In the genomic region with DNA sequence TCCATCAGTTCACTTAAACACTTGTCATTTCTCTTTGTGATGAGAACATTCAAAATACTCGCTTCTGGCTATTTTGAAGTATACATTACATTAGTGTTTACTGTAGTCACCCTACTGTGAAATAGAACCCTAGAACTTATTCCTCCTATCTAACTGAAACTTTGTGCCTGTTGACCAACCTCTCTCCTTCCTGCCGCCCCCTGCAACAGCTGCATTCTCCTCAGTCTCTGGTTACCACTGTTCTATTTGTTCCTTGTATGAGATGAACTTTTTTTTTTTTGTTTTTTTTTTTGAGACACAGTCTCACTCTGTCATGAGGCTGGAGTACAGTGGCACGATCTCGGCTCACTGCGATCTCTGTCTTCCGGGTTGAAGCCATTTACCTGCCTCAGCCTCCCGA, we compare ENCODE assay signal across 19 cellular contexts. TPM values are rescaled to one million over a fixed set of nuclear protein-coding genes. Genes with fewer than 3 reads are reported as not detected.
DNase-seq lines count a peak whose midpoint lies in the region; ATAC-seq and TF ChIP-seq lines count a peak whose summit lies in the region.
"Had no signal": no experiment of that assay in that cellular context is flagged by ENCODE, and none has a peak within 500 bp of the region (broad histone marks: within the 10 kb centered on the region; RNA-seq: fewer than 3 reads in every experiment).

No MANE protein-coding gene starts in this region.

- H3K9me3 Mint-ChIP-seq in activated CD8-positive, alpha-beta T cell treated with anti-CD3 and anti-CD28 coated beads, Interleukin-2, amount 10 ng/mL, durations not matched to agents 7 days and 5 days (ENCODE audit: insufficient read depth), result no peaks in the 10 kb centered on the region
- no peaks in the 10 kb centered on the region for H3K9me3 Mint-ChIP-seq in activated CD8-positive, alpha-beta T cell treated with anti-CD3 and anti-CD28 coated beads for 36 hours
- no peaks in the 10 kb centered on the region for H3K9me3 Mint-ChIP-seq in nephron progenitor cell

- H3K4me2 ChIP-seq in DND-41 (ENCODE audit: insufficient read depth, low read length), result peak overlapping the region; percentile 46; the same call in 1 of the 2 replicates
- H3K4me2 ChIP-seq: PC-9 had no signal

- CTCF ChIA-PET in activated CD8-positive, alpha-beta T cell treated with anti-CD3 and anti-CD28 coated beads, Interleukin-2, amount 10 ng/mL, durations not matched to agents 7 days and 5 days (lab: Charles Lee), result no interaction called here
- CTCF ChIA-PET in activated CD8-positive, alpha-beta T cell treated with anti-CD3 and anti-CD28 coated beads for 36 hours (lab: Charles Lee), result no interaction called here

- H3K79me2 ChIP-seq in DND-41 (ENCODE audit: insufficient read depth, low read length), result peaks cover 77% of the 10 kb centered on the region

- intact Hi-C loops in activated CD8-positive, alpha-beta T cell treated with anti-CD3 and anti-CD28 coated beads for 36 hours (cut with micrococcal nuclease), result no loop called here

- no peaks in the 10 kb centered on the region for H3K27me3 ChIP-seq in DND-41 (ENCODE audit: insufficient read depth, low read length, poor library complexity)
- no peaks in the 10 kb centered on the region for H3K27me3 ChIP-seq in SJCRH30

- peaks cover 22% of the 10 kb centered on the region; the same call in 1 of the 2 replicates for H4K20me1 ChIP-seq in DND-41 (ENCODE audit: insufficient read depth, low read length)

- H2AFZ ChIP-seq in DND-41 (ENCODE audit: low read depth, low read length), result no peak overlapping the region
- H2AFZ ChIP-seq: PC-9 had no signal

- no peak overlapping the region for H3K27ac Mint-ChIP-seq in activated CD8-positive, alpha-beta T cell treated with anti-CD3 and anti-CD28 coated beads, Interleukin-2, amount 10 ng/mL, durations not matched to agents 7 days and 5 days
- H3K27ac Mint-ChIP-seq in activated CD8-positive, alpha-beta T cell treated with anti-CD3 and anti-CD28 coated beads for 36 hours, result no peak overlapping the region
- H3K27ac Mint-ChIP-seq in nephron progenitor cell, result no peak overlapping the region
- H3K27ac Mint-ChIP-seq: HFFc6 had no signal

- H3K27ac ChIP-seq in DND-41 (ENCODE audit: low read length) (no peak overlapping the region), SJCRH30 (peak overlapping the region; percentile 0; the same call in 1 of the 2 replicates)
- H3K27ac ChIP-seq: C4-2B, KMS-11, PC-9 had no signal

- peaks cover 49% of the 10 kb centered on the region for H3K4me1 Mint-ChIP-seq in activated CD8-positive, alpha-beta T cell treated with anti-CD3 and anti-CD28 coated beads, Interleukin-2, amount 10 ng/mL, durations not matched to agents 7 days and 5 days (ENCODE audit: low read depth)
- H3K4me1 Mint-ChIP-seq in activated CD8-positive, alpha-beta T cell treated with anti-CD3 and anti-CD28 coated beads for 36 hours (ENCODE audit: low read depth), result peaks cover 17% of the 10 kb centered on the region
- peaks cover 30% of the 10 kb centered on the region for H3K4me1 Mint-ChIP-seq in nephron progenitor cell

- peak overlapping the region; percentile 6 for H3K4me3 Mint-ChIP-seq in activated CD8-positive, alpha-beta T cell treated with anti-CD3 and anti-CD28 coated beads, Interleukin-2, amount 10 ng/mL, durations not matched to agents 7 days and 5 days
- H3K4me3 Mint-ChIP-seq in activated CD8-positive, alpha-beta T cell treated with anti-CD3 and anti-CD28 coated beads for 36 hours, result no peak overlapping the region
- H3K4me3 Mint-ChIP-seq in nephron progenitor cell, result peak overlapping the region; percentile 8
- H3K4me3 Mint-ChIP-seq: HFFc6 had no signal

- POLR2A ChIA-PET in activated CD8-positive, alpha-beta T cell treated with anti-CD3 and anti-CD28 coated beads, Interleukin-2, amount 10 ng/mL, durations not matched to agents 7 days and 5 days (lab: Charles Lee), result no interaction called here
- POLR2A ChIA-PET in activated CD8-positive, alpha-beta T cell treated with anti-CD3 and anti-CD28 coated beads for 36 hours (lab: Charles Lee), result interaction anchor here (0.5 kb wide), 1 partner anchor 9 kb away, joined by 3 read pairs; no protein-coding TSS in a partner anchor

- DNase-seq in activated CD8-positive, alpha-beta T cell treated with anti-CD3 and anti-CD28 coated beads, Interleukin-2, amount 10 ng/mL, durations not matched to agents 7 days and 5 days, result no peak
- DNase-seq in activated CD8-positive, alpha-beta T cell treated with anti-CD3 and anti-CD28 coated beads for 36 hours, result no peak
- DNase-seq in DND-41 (no peak), SJCRH30 (peak; percentile 73 to 85), nephron progenitor cell (no peak), SW 1271 (lab: John Stamatoyannopoulos, UW) (no peak), RKO (ENCODE audit: low spot score) (no peak)
- DNase-seq: COR-L47, DMS153, HFFc6, NCI-H1105 treated with DMSO at 0.1 percent for 48 hours, NCI-H1694 treated with DMSO at 0.1 percent for 48 hours, NCI-H2107, NCI-H2227 treated with DMSO at 0.1 percent for 48 hours, NCI-H524, PC-9 had no signal

- no peak for TF ChIP-seq CTCF in activated CD8-positive, alpha-beta T cell treated with anti-CD3 and anti-CD28 coated beads for 36 hours (IDR thresholded peaks at IDR 0.05)
- TF ChIP-seq CTCF in DND-41 (IDR thresholded peaks at IDR 0.05; ENCODE audit: borderline replicate concordance, extremely low read depth, low read length, poor library complexity, severe bottlenecking) (no peak), nephron progenitor cell (IDR thresholded peaks at IDR 0.05) (no peak)

- peaks cover 57% of the 10 kb centered on the region for H3K36me3 ChIP-seq in DND-41 (ENCODE audit: insufficient read depth, low read length)
- H3K36me3 ChIP-seq in SJCRH30, result peaks cover 30% of the 10 kb centered on the region

- H3K4me1 ChIP-seq in DND-41 (ENCODE audit: insufficient read depth, low read length), result peaks cover 36% of the 10 kb centered on the region
- peaks cover 5% of the 10 kb centered on the region for H3K4me1 ChIP-seq in SJCRH30

- H3K36me3 Mint-ChIP-seq in activated CD8-positive, alpha-beta T cell treated with anti-CD3 and anti-CD28 coated beads, Interleukin-2, amount 10 ng/mL, durations not matched to agents 7 days and 5 days (ENCODE audit: low read depth), result peaks cover 55% of the 10 kb centered on the region
- H3K36me3 Mint-ChIP-seq in activated CD8-positive, alpha-beta T cell treated with anti-CD3 and anti-CD28 coated beads for 36 hours (ENCODE audit: low read depth), result peaks cover 62% of the 10 kb centered on the region
- peaks cover 26% of the 10 kb centered on the region for H3K36me3 Mint-ChIP-seq in nephron progenitor cell (ENCODE audit: low read depth)

- H3K9me3 ChIP-seq in DND-41 (ENCODE audit: insufficient read depth, low read length, severe bottlenecking), result no peaks in the 10 kb centered on the region
- no peaks in the 10 kb centered on the region for H3K9me3 ChIP-seq in SJCRH30 (replicated peaks)

- no peak for ATAC-seq in activated CD8-positive, alpha-beta T cell treated with anti-CD3 and anti-CD28 coated beads, Interleukin-2, amount 10 ng/mL, durations not matched to agents 7 days and 5 days
- no peak for ATAC-seq in activated CD8-positive, alpha-beta T cell treated with anti-CD3 and anti-CD28 coated beads for 36 hours
- ATAC-seq in DND-41 (ENCODE audit: insufficient read depth, low read depth), result no peak
- ATAC-seq in GM21717 (IDR thresholded peaks at IDR 0.05; ENCODE audit: unreplicated experiment), result no peak

- no peaks in the 10 kb centered on the region for H3K27me3 Mint-ChIP-seq in activated CD8-positive, alpha-beta T cell treated with anti-CD3 and anti-CD28 coated beads, Interleukin-2, amount 10 ng/mL, durations not matched to agents 7 days and 5 days (ENCODE audit: low read depth)
- H3K27me3 Mint-ChIP-seq in activated CD8-positive, alpha-beta T cell treated with anti-CD3 and anti-CD28 coated beads for 36 hours, result no peaks in the 10 kb centered on the region
- H3K27me3 Mint-ChIP-seq in nephron progenitor cell (ENCODE audit: low read depth, poor library complexity), result peaks cover 4% of the 10 kb centered on the region

- no peak overlapping the region for H3K9ac ChIP-seq in DND-41 (ENCODE audit: low read depth, low read length)
- H3K9ac ChIP-seq: KMS-11 had no signal

- H3K4me3 ChIP-seq in DND-41 (ENCODE audit: low read depth in 1 of 2, low read length in 2 of 2), result no peak overlapping the region; a peak in 1 of 4 replicates
- no peak overlapping the region for H3K4me3 ChIP-seq in SJCRH30
- H3K4me3 ChIP-seq: PC-9 had no signal

RNA-seq across cellular contexts. Expression of a gene that starts 2.9 kb away (rescaled TPM):
- 10 to 100 TPM; 82.7 to 87.3 TPM for total RNA-seq in activated CD8-positive, alpha-beta T cell treated with anti-CD3 and anti-CD28 coated beads, Interleukin-2, amount 10 ng/mL, durations not matched to agents 7 days and 5 days
- 10 to 100 TPM; 66.5 to 77.0 TPM for total RNA-seq in activated CD8-positive, alpha-beta T cell treated with anti-CD3 and anti-CD28 coated beads for 36 hours
- total RNA-seq in SJCRH30 (2014; rRNA removed; shearing (Covaris generic)), result 37.5 and 48.0 TPM in 2 replicates

RNA-seq across cellular contexts. Expression of a gene that starts 57.1 kb away (rescaled TPM):
- 10 to 100 TPM; 34.0 to 35.1 TPM for total RNA-seq in activated CD8-positive, alpha-beta T cell treated with anti-CD3 and anti-CD28 coated beads, Interleukin-2, amount 10 ng/mL, durations not matched to agents 7 days and 5 days
- total RNA-seq in activated CD8-positive, alpha-beta T cell treated with anti-CD3 and anti-CD28 coated beads for 36 hours, result 10 to 100 TPM; 20.8 to 21.6 TPM
- 19.3 and 19.6 TPM in 2 replicates for total RNA-seq in SJCRH30 (2014; rRNA removed; shearing (Covaris generic))

Comparison
In these comparisons a context has a peak if more than half of its experiments do, and no peak if none do; other contexts are left out.
1. DNase-seq: peak in SJCRH30 (2 of 2); none in activated CD8-positive, alpha-beta T cell treated with anti-CD3 and anti-CD28 coated beads, Interleukin-2, amount 10 ng/mL, durations not matched to agents 7 days and 5 days (single experiment), activated CD8-positive, alpha-beta T cell treated with anti-CD3 and anti-CD28 coated beads for 36 hours (single experiment), DND-41 (single experiment), nephron progenitor cell (single experiment), SW 1271 (0 of 2) and RKO (single experiment).